16 cellular contexts compared by ENCODE assay signal in genomic region chr18:22385718-22386117, GRCh38. TPM values are rescaled to one million over a fixed set of nuclear protein-coding genes. Genes with fewer than 3 reads are reported as not detected.
DNase-seq lines count a peak whose midpoint lies in the region; ATAC-seq and TF ChIP-seq lines count a peak whose summit lies in the region.
"Had no signal": no experiment of that assay in that cellular context is flagged by ENCODE, and none has a peak within 500 bp of the region (broad histone marks: within the 10 kb centered on the region; RNA-seq: fewer than 3 reads in every experiment).

No MANE protein-coding gene starts in this region.

- no peaks in the 10 kb centered on the region; the same call in 1 of the 2 replicates for H3K27me3 ChIP-seq in GM23248 (replicated peaks; ENCODE audit: insufficient read depth)
- H3K27me3 ChIP-seq in RWPE2 (ENCODE audit: insufficient read depth, poor library complexity, severe bottlenecking) = no peaks in the 10 kb centered on the region
- H3K27me3 ChIP-seq: gastroesophageal sphincter had no signal

- WGBS in GM23248 (ENCODE audit: low coverage in 1 of 2, low lambda C conversion rate in 2 of 2, missing lambda C conversion rate in 2 of 2), 2 experiments = 1 to 2% methylated on average over 4 of the region's 4 CpGs

- H3K9me3 ChIP-seq in GM23248 (ENCODE audit: low read depth) (no peaks in the 10 kb centered on the region), RWPE2 (ENCODE audit: severe bottlenecking) (no peaks in the 10 kb centered on the region), OCI-LY7 (ENCODE audit: low read length) (no peaks in the 10 kb centered on the region)
- H3K9me3 ChIP-seq: gastroesophageal sphincter had no signal

- intact Hi-C loops in OCI-LY7 (cut with micrococcal nuclease; ENCODE audit: unreplicated experiment) = no loop called here

- peak overlapping the region; percentile 60 for H3K27ac ChIP-seq in GM23248
- peak overlapping the region; percentile 57 for H3K27ac ChIP-seq in RWPE2 (ENCODE audit: poor library complexity, severe bottlenecking)
- no peak overlapping the region for H3K27ac ChIP-seq in OCI-LY7 (ENCODE audit: low read depth, low read length, poor library complexity, severe bottlenecking)
- H3K27ac ChIP-seq: gastroesophageal sphincter, skin epidermis had no signal

- H2AFZ ChIP-seq in GM23248 (no peak overlapping the region), OCI-LY7 (ENCODE audit: low read length) (no peak overlapping the region)

- ATAC-seq in RWPE2 (ENCODE audit: low read depth) (peak; percentile 94), GM18868 (IDR thresholded peaks at IDR 0.05; ENCODE audit: unreplicated experiment) (no peak)
- ATAC-seq: gastroesophageal sphincter had no signal

- H3K4me1 ChIP-seq in GM23248 (ENCODE audit: insufficient read depth) (peaks cover 17% of the 10 kb centered on the region), RWPE2 (ENCODE audit: insufficient read depth, poor library complexity, severe bottlenecking) (peaks cover 17% of the 10 kb centered on the region), OCI-LY7 (ENCODE audit: insufficient read depth, low read length, poor library complexity, severe bottlenecking) (no peaks in the 10 kb centered on the region)
- H3K4me1 ChIP-seq: gastroesophageal sphincter had no signal

- in situ Hi-C loops in GM23248 (cut with MboI) = no loop called here

- DNase-seq in GM23248 = peak; percentile 93
- peak; percentile 70 for DNase-seq in RWPE2 (ENCODE audit: low spot score)
- DNase-seq in fibroblast of the aortic adventitia (ENCODE audit: low read depth) = peak; percentile 96
- peak; percentile 32 for DNase-seq in retinal pigment epithelial cell (ENCODE audit: low read depth)
- no peak for DNase-seq in OCI-LY7 (ENCODE audit: low spot score)
- no peak for DNase-seq in H4 (ENCODE audit: low spot score)
- no peak for DNase-seq in NCI-H510A treated with DMSO at 0.1 percent for 48 hours (lab: John Stamatoyannopoulos, UW)
- DNase-seq: activated CD8-positive, alpha-beta memory T cell treated with anti-CD3 and anti-CD28 coated beads for 24 hours; cerebellar nuclear complex; NCI-H524; nephron progenitor cell; SHP77 treated with DMSO at 0.1 percent for 48 hours had no signal

- POLR2A ChIA-PET in OCI-LY7 (lab: Charles Lee) = no interaction called here

- BruUV-seq in OCI-LY7 (replicated peaks; lab: Mats Ljungman, UMichigan) = no TSS peak

- no peaks in the 10 kb centered on the region for H4K20me1 ChIP-seq in GM23248 (ENCODE audit: insufficient read depth)
- H4K20me1 ChIP-seq in OCI-LY7 (ENCODE audit: insufficient read depth, low read length) = no peaks in the 10 kb centered on the region

- H3K9me2 ChIP-seq in GM23248 (ENCODE audit: insufficient read depth) (no peaks in the 10 kb centered on the region), OCI-LY7 (ENCODE audit: insufficient read depth, low read length) (no peaks in the 10 kb centered on the region)

- H3K36me3 ChIP-seq in GM23248 (ENCODE audit: low read depth) (no peaks in the 10 kb centered on the region), RWPE2 (ENCODE audit: low read depth) (no peaks in the 10 kb centered on the region), OCI-LY7 (ENCODE audit: insufficient read depth, low read length) (no peaks in the 10 kb centered on the region)
- H3K36me3 ChIP-seq: gastroesophageal sphincter had no signal

- H3K9ac ChIP-seq in GM23248 = peak overlapping the region; percentile 36; the same call in 1 of the 2 replicates

- CTCF ChIA-PET in OCI-LY7 (lab: Charles Lee; ENCODE audit: unreplicated experiment) = no interaction called here

- H3F3A ChIP-seq in GM23248 (ENCODE audit: insufficient read depth) = peaks cover 9% of the 10 kb centered on the region

- no peak overlapping the region for H3K4me2 ChIP-seq in GM23248 (ENCODE audit: unreplicated experiment)
- H3K4me2 ChIP-seq in OCI-LY7 (ENCODE audit: low read length) = no peak overlapping the region

- no peaks in the 10 kb centered on the region for H3K79me2 ChIP-seq in GM23248 (ENCODE audit: insufficient read depth)
- H3K79me2 ChIP-seq in OCI-LY7 (ENCODE audit: insufficient read depth, low read depth, low read length) = no peaks in the 10 kb centered on the region

- H3K4me3 ChIP-seq in GM23248 (no peak overlapping the region), RWPE2 (ENCODE audit: severe bottlenecking) (no peak overlapping the region), fibroblast of the aortic adventitia (ENCODE audit: low read depth, low read length) (no peak overlapping the region), retinal pigment epithelial cell (ENCODE audit: low read length) (no peak overlapping the region), OCI-LY7 (ENCODE audit: low read depth, low read length, poor library complexity, severe bottlenecking) (no peak overlapping the region)
- H3K4me3 ChIP-seq: gastroesophageal sphincter, skin epidermis had no signal

- TF ChIP-seq CTCF in RWPE2 (IDR thresholded peaks at IDR 0.05; ENCODE audit: poor library complexity, severe bottlenecking) (no peak), fibroblast of the aortic adventitia (IDR thresholded peaks at IDR 0.05; ENCODE audit: insufficient read depth, low read length) (no peak), retinal pigment epithelial cell (conservative IDR thresholded peaks at IDR 0.05; ENCODE audit: low read depth, low read length) (no peak), OCI-LY7 (conservative IDR thresholded peaks at IDR 0.05; ENCODE audit: low read length) (no peak)

RNA-seq across cellular contexts. Expression of gene CTAGE1, which starts 32.0 kb away (rescaled TPM):
- total RNA-seq in GM23248 (2014; rRNA removed; shearing (Covaris generic)) = 0.11 TPM in 1 of 2 replicates, not detected in the other
- 0.06 TPM in 1 of 2 replicates, not detected in the other for polyA plus RNA-seq in GM23248 (2016; fragmentation: Nextera tagmentation; extraction: Ambion mirVana)
- total RNA-seq in fibroblast of the aortic adventitia (ENCODE audit: low replicate concordance) (not detected in 2 replicates), OCI-LY7 (2022) (not detected in 2 replicates)
- total RNA-seq in OCI-LY7 (2014; rRNA removed; shearing (Covaris generic)) = 0.03 TPM in 1 of 2 replicates, not detected in the other
- total RNA-seq in H4 (2014; rRNA removed; shearing (Covaris generic)) = not detected in 2 replicates
- total RNA-seq: gastroesophageal sphincter had no signal
- polyA plus RNA-seq: thymus had no signal

Comparison
In these comparisons a context has a peak if more than half of its experiments do, and no peak if none do; other contexts are left out.
1. DNase-seq: peak in GM23248 (single experiment), RWPE2 (single experiment), fibroblast of the aortic adventitia (single experiment) and retinal pigment epithelial cell (single experiment); none in OCI-LY7 (single experiment), H4 (single experiment) and NCI-H510A treated with DMSO at 0.1 percent for 48 hours (single experiment).